ENCODE assay signal across 21 cellular contexts in genomic region chr1:21663251-21663950, GRCh38. TPM values are rescaled to one million over a fixed set of nuclear protein-coding genes. Genes with fewer than 3 reads are reported as not detected.
DNase-seq lines count a peak whose midpoint lies in the region; ATAC-seq and TF ChIP-seq lines count a peak whose summit lies in the region.
"Had no signal": no experiment of that assay in that cellular context is flagged by ENCODE, and none has a peak within 500 bp of the region (broad histone marks: within the 10 kb centered on the region; RNA-seq: fewer than 3 reads in every experiment).

No MANE protein-coding gene starts in this region.

- H3K4me3 ChIP-seq in spleen = no peak overlapping the region
- H3K4me3 ChIP-seq: lung had no signal

- H3K9me3 ChIP-seq in spleen = no peaks in the 10 kb centered on the region

- H3K27me3 Mint-ChIP-seq in activated T-helper 2 cell treated with anti-CD3 and anti-CD28 coated beads, Interferon-gamma antibody, Interleukin-2, Interleukin-4, amounts not matched to agents 10 μg/mL and 5 μg/mL and 100 μg/mL, durations not matched to agents 14 hours and 24 hours and 36 hours (ENCODE audit: low read depth) = peaks cover 31% of the 10 kb centered on the region

- H3K27ac Mint-ChIP-seq in activated T-helper 2 cell treated with anti-CD3 and anti-CD28 coated beads, Interferon-gamma antibody, Interleukin-2, Interleukin-4, amounts not matched to agents 10 μg/mL and 5 μg/mL and 100 μg/mL, durations not matched to agents 14 hours and 24 hours and 36 hours = no peak overlapping the region
- H3K27ac Mint-ChIP-seq: activated CD8-positive, alpha-beta memory T cell treated with anti-CD3 and anti-CD28 coated beads, Interleukin-2, amount 10 ng/mL, durations not matched to agents 7 days and 5 days; activated naive CD4-positive, alpha-beta T cell treated with anti-CD3 and anti-CD28 coated beads, Interleukin-2, amount 50 U/mL, for 24 hours; CD4-positive, CD25-positive, alpha-beta regulatory T cell; immature natural killer cell; naive B cell; type B pancreatic cell had no signal

- peaks cover 0 to 98% (median 43%) of the 10 kb centered on the region in 7 donors for H3K27me3 ChIP-seq in spleen (replicated peaks in 1 of 7)

- peaks cover 4 to 29% (median 15%) of the 10 kb centered on the region in 6 donors for H3K4me1 ChIP-seq in spleen
- H3K4me1 ChIP-seq: parathyroid adenoma had no signal

- H3K36me3 Mint-ChIP-seq in activated T-helper 2 cell treated with anti-CD3 and anti-CD28 coated beads, Interferon-gamma antibody, Interleukin-2, Interleukin-4, amounts not matched to agents 10 μg/mL and 5 μg/mL and 100 μg/mL, durations not matched to agents 14 hours and 24 hours and 36 hours (ENCODE audit: low read depth) = no peaks in the 10 kb centered on the region
- H3K36me3 Mint-ChIP-seq: activated CD8-positive, alpha-beta memory T cell treated with anti-CD3 and anti-CD28 coated beads, Interleukin-2, amount 10 ng/mL, durations not matched to agents 7 days and 5 days; activated naive CD4-positive, alpha-beta T cell treated with anti-CD3 and anti-CD28 coated beads, Interleukin-2, amount 50 U/mL, for 24 hours; CD4-positive, CD25-positive, alpha-beta regulatory T cell; immature natural killer cell; naive B cell; type B pancreatic cell had no signal

- no peak for TF ChIP-seq CTCF in spleen (IDR thresholded peaks at IDR 0.05 in 8 of 11, conservative IDR thresholded peaks at IDR 0.05 in 3 of 11)

- peak; percentile 28 for DNase-seq in NCI-H82 (lab: John Stamatoyannopoulos, UW)
- DNase-seq in NCI-H82 treated with DMSO at 0.1 percent for 48 hours (lab: John Stamatoyannopoulos, UW; ENCODE audit: unreplicated experiment) = no peak
- DNase-seq in left ventricle myocardium superior = peak; percentile 55
- peak; percentile 39 for DNase-seq in spleen
- no peak for DNase-seq in activated T-helper 2 cell treated with anti-CD3 and anti-CD28 coated beads, Interferon-gamma antibody, Interleukin-2, Interleukin-4, amounts not matched to agents 10 μg/mL and 5 μg/mL and 100 μg/mL, durations not matched to agents 14 hours and 24 hours and 36 hours (ENCODE audit: low spot score)
- DNase-seq in NCI-H1930 (lab: John Stamatoyannopoulos, UW) = no peak
- no peak for DNase-seq in GOT3 (lab: John Stamatoyannopoulos, UW)
- DNase-seq: 8988T; activated CD8-positive, alpha-beta memory T cell treated with anti-CD3 and anti-CD28 coated beads, Interleukin-2, amount 10 ng/mL, durations not matched to agents 7 days and 5 days; CD4-positive, CD25-positive, alpha-beta regulatory T cell; DMS153; immature natural killer cell; naive B cell; NCI-H146 had no signal

- peak overlapping the region; percentile 41 for H3K27ac ChIP-seq in angular gyrus (ENCODE audit: low read depth, low read length)
- H3K27ac ChIP-seq in spleen = no peak overlapping the region
- H3K27ac ChIP-seq: parathyroid adenoma had no signal

- intact Hi-C loops in left ventricle myocardium superior (cut with micrococcal nuclease) (no loop called here), spleen (cut with DNase I; ENCODE audit: low total_unique reads) (loop anchor here (10.0 kb wide), 1 partner anchor 149 kb away; no protein-coding TSS in a partner anchor)
- intact Hi-C loops in activated T-helper 2 cell treated with anti-CD3 and anti-CD28 coated beads, Interferon-gamma antibody, Interleukin-2, Interleukin-4, amounts not matched to agents 10 μg/mL and 5 μg/mL and 100 μg/mL, durations not matched to agents 14 hours and 24 hours and 36 hours (cut with micrococcal nuclease) = no loop called here

- peaks cover 8% of the 10 kb centered on the region for H3K4me1 Mint-ChIP-seq in activated T-helper 2 cell treated with anti-CD3 and anti-CD28 coated beads, Interferon-gamma antibody, Interleukin-2, Interleukin-4, amounts not matched to agents 10 μg/mL and 5 μg/mL and 100 μg/mL, durations not matched to agents 14 hours and 24 hours and 36 hours (ENCODE audit: low read depth)

- H3K36me3 ChIP-seq in spleen = no peaks in the 10 kb centered on the region

- H3K9me3 Mint-ChIP-seq in activated T-helper 2 cell treated with anti-CD3 and anti-CD28 coated beads, Interferon-gamma antibody, Interleukin-2, Interleukin-4, amounts not matched to agents 10 μg/mL and 5 μg/mL and 100 μg/mL, durations not matched to agents 14 hours and 24 hours and 36 hours = no peaks in the 10 kb centered on the region
- H3K9me3 Mint-ChIP-seq: activated naive CD4-positive, alpha-beta T cell treated with anti-CD3 and anti-CD28 coated beads, Interleukin-2, amount 50 U/mL, for 24 hours; immature natural killer cell; naive B cell; type B pancreatic cell had no signal

- no peak for TF ChIP-seq POLR2A in spleen (IDR thresholded peaks at IDR 0.05)

- peak; percentile 30 for ATAC-seq in left ventricle myocardium superior
- ATAC-seq: activated CD8-positive, alpha-beta memory T cell treated with anti-CD3 and anti-CD28 coated beads, Interleukin-2, amount 10 ng/mL, durations not matched to agents 7 days and 5 days; esophagus mucosa had no signal

- H3K4me3 Mint-ChIP-seq in activated T-helper 2 cell treated with anti-CD3 and anti-CD28 coated beads, Interferon-gamma antibody, Interleukin-2, Interleukin-4, amounts not matched to agents 10 μg/mL and 5 μg/mL and 100 μg/mL, durations not matched to agents 14 hours and 24 hours and 36 hours (ENCODE audit: low read depth) = no peak overlapping the region
- H3K4me3 Mint-ChIP-seq: activated CD8-positive, alpha-beta memory T cell treated with anti-CD3 and anti-CD28 coated beads, Interleukin-2, amount 10 ng/mL, durations not matched to agents 7 days and 5 days; activated naive CD4-positive, alpha-beta T cell treated with anti-CD3 and anti-CD28 coated beads, Interleukin-2, amount 50 U/mL, for 24 hours; CD4-positive, CD25-positive, alpha-beta regulatory T cell; immature natural killer cell; type B pancreatic cell had no signal

- 56 to 74% (median 60%) methylated on average over 6 to 11 of the region's 11 CpGs for WGBS in spleen, 5 donors

RNA-seq across cellular contexts. Expression of gene RAP1GAP, which starts 5.8 kb away (rescaled TPM):
- total RNA-seq in left ventricle myocardium superior = 3.4 TPM
- 10 to 100 TPM in 1 of 7 donors, 1 to 10 TPM in 4, under 1 TPM in 2; 0.69 to 12.1 (median 1.0) TPM for total RNA-seq in spleen
- polyA plus RNA-seq in spleen = under 1 TPM; 0.30 to 0.67 (median 0.41) TPM
- total RNA-seq in activated T-helper 2 cell treated with anti-CD3 and anti-CD28 coated beads, Interferon-gamma antibody, Interleukin-2, Interleukin-4, amounts not matched to agents 10 μg/mL and 5 μg/mL and 100 μg/mL, durations not matched to agents 14 hours and 24 hours and 36 hours = 0.46 TPM in 2 replicates
- total RNA-seq: MCF 10A had no signal
- polyA plus RNA-seq: CD4-positive, CD25-positive, alpha-beta regulatory T cell; immature natural killer cell had no signal

Comparison
In these comparisons a context has a peak if more than half of its experiments do, and no peak if none do; other contexts are left out.
1. DNase-seq: peak in NCI-H82 (single experiment), left ventricle myocardium superior (single experiment) and spleen (single experiment); none in NCI-H82 treated with DMSO at 0.1 percent for 48 hours (single experiment), activated T-helper 2 cell treated with anti-CD3 and anti-CD28 coated beads, Interferon-gamma antibody, Interleukin-2, Interleukin-4, amounts not matched to agents 10 μg/mL and 5 μg/mL and 100 μg/mL, durations not matched to agents 14 hours and 24 hours and 36 hours (single experiment), NCI-H1930 (0 of 2) and GOT3 (single experiment).